In the genomic region with DNA sequence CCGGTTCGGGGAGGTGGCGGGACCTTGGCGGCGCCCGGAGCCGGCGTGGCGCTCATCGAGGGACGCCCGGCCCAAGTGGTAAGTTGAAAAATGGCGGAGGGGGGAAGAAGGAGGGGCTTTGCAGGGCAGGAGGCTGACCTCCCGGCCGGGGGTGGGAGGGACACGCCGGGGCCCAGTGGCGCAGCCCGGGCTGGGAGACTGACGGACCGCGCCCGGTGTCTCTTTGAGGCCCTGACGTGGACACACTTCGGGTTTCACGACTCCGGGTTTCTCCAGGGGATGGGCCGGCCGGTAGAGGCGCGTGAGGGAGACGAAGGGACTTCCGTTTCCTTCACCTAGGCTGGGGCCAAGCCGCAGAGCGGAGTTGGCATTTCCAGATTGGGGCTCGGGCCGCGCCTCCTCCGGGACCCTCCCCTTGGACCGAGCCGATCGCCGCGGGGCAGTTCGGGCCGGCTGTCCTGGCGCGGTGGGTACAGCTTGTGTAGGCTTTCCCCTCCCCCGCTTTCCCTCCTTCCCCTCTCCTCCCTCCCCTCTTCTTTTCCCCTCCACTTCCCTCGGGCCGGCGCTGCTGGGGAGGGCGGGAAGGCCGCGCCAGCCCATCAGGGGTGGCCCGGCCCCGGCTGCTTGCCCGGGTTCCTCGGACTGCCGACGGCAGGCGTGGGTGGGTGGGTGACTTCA, we compare ENCODE assay signal across 8 cellular contexts. TPM values are rescaled to one million over a fixed set of nuclear protein-coding genes. Genes with fewer than 3 reads are reported as not detected.
DNase-seq lines count a peak whose midpoint lies in the region; ATAC-seq lines count a peak whose summit lies in the region.

A gene (plus strand): TSS at position 226 of the 678 bp plus-strand sequence. CDS start 25,610 bp downstream, outside the sequence.

- peaks cover 21% of the 10 kb centered on the region for H3K4me1 Mint-ChIP-seq in activated naive CD4-positive, alpha-beta T cell treated with anti-CD3 and anti-CD28 coated beads, Interleukin-2, amount 10 ng/mL, durations not matched to agents 7 days and 5 days

- H3K4me3 Mint-ChIP-seq in activated naive CD4-positive, alpha-beta T cell treated with anti-CD3 and anti-CD28 coated beads, Interleukin-2, amount 10 ng/mL, durations not matched to agents 7 days and 5 days = peak within 1 kb of the TSS; percentile 80

- H3K27ac ChIP-seq in KOPT-K1 (ENCODE audit: low read depth, low read length, poor library complexity, severe bottlenecking) (peak within 1 kb of the TSS; percentile 96), temporal lobe (ENCODE audit: low read depth, low read length) (peak within 1 kb of the TSS; percentile 74)

- H3K9me3 Mint-ChIP-seq in activated naive CD4-positive, alpha-beta T cell treated with anti-CD3 and anti-CD28 coated beads, Interleukin-2, amount 10 ng/mL, durations not matched to agents 7 days and 5 days = no peaks in the 10 kb centered on the region

- CTCF ChIA-PET in activated naive CD4-positive, alpha-beta T cell treated with anti-CD3 and anti-CD28 coated beads, Interleukin-2, amount 10 ng/mL, durations not matched to agents 7 days and 5 days (lab: Charles Lee) = no interaction called here

- H3K27ac Mint-ChIP-seq in activated naive CD4-positive, alpha-beta T cell treated with anti-CD3 and anti-CD28 coated beads, Interleukin-2, amount 10 ng/mL, durations not matched to agents 7 days and 5 days = peak within 1 kb of the TSS; percentile 97

- ATAC-seq in GM21786 (IDR thresholded peaks at IDR 0.05; ENCODE audit: unreplicated experiment) = peak; percentile 69

- no peaks in the 10 kb centered on the region for H3K9me3 ChIP-seq in KOPT-K1 (ENCODE audit: insufficient read depth, low read length, poor library complexity, severe bottlenecking)

- peaks cover 4% of the 10 kb centered on the region for H3K36me3 Mint-ChIP-seq in activated naive CD4-positive, alpha-beta T cell treated with anti-CD3 and anti-CD28 coated beads, Interleukin-2, amount 10 ng/mL, durations not matched to agents 7 days and 5 days

- no peaks in the 10 kb centered on the region; the same call in 1 of the 2 replicates for H3K36me3 ChIP-seq in KOPT-K1 (ENCODE audit: insufficient read depth, low read length)

- DNase-seq in ELF-1 (ENCODE audit: low read depth, low spot score) = peak; percentile 96
- DNase-seq in SK-N-DZ (ENCODE audit: low spot score) = peak; percentile 80
- peak; percentile 75 for DNase-seq in activated naive CD4-positive, alpha-beta T cell treated with anti-CD3 and anti-CD28 coated beads, Interleukin-2, amount 10 ng/mL, durations not matched to agents 7 days and 5 days
- peak; percentile 79 for DNase-seq in germinal center (ENCODE audit: low spot score)
- DNase-seq in occipital lobe (lab: John Stamatoyannopoulos, UW) = peak; percentile 70

- H3K27me3 Mint-ChIP-seq in activated naive CD4-positive, alpha-beta T cell treated with anti-CD3 and anti-CD28 coated beads, Interleukin-2, amount 10 ng/mL, durations not matched to agents 7 days and 5 days = no peaks in the 10 kb centered on the region

RNA-seq across cellular contexts. Expression of the gene that starts here (rescaled TPM):
- 8.9 and 10.3 TPM in 2 replicates for polyA plus RNA-seq in SK-N-DZ (2014; cell fraction: cytosol; rRNA removed)
- polyA plus RNA-seq in SK-N-DZ (2014; cell fraction: nucleus; rRNA removed) = 4.5 and 4.6 TPM in 2 replicates
- total RNA-seq in occipital lobe (95.3 TPM), temporal lobe (71.5 TPM)

Comparison
In these comparisons a context has a peak if more than half of its experiments do, and no peak if none do; other contexts are left out.
1. Peak in every context shown above with its lines: DNase-seq, ATAC-seq and H3K27ac ChIP-seq.